9 cellular contexts compared by ENCODE assay signal in genomic region chr11:72039108-72039850, GRCh38. TPM values are rescaled to one million over a fixed set of nuclear protein-coding genes. Genes with fewer than 3 reads are reported as not detected.
DNase-seq lines count a peak whose midpoint lies in the region; ATAC-seq, FAIRE-seq and TF ChIP-seq lines count a peak whose summit lies in the region.
"Had no signal": no experiment of that assay in that cellular context is flagged by ENCODE, and none has a peak within 500 bp of the region (broad histone marks: within the 10 kb centered on the region; RNA-seq: fewer than 3 reads in every experiment).

No MANE protein-coding gene starts in this region.

- no peak overlapping the region for H2AFZ ChIP-seq in endothelial cell of umbilical vein (ENCODE audit: low read depth, low read length)

- peaks cover 4% of the 10 kb centered on the region for H4K20me1 ChIP-seq in endothelial cell of umbilical vein (replicated peaks; ENCODE audit: control insufficient read depth, extremely low read depth, insufficient read depth, low read length)

- H3K79me2 ChIP-seq in endothelial cell of umbilical vein (ENCODE audit: control insufficient read depth, insufficient read depth, low read length), result peaks cover 62% of the 10 kb centered on the region

- peaks cover 19 to 56% (median 45%) of the 10 kb centered on the region in 7 donors for H3K4me1 Mint-ChIP-seq in naive thymus-derived CD4-positive, alpha-beta T cell
- peaks cover 25% of the 10 kb centered on the region for H3K4me1 Mint-ChIP-seq in WTC11
- H3K4me1 Mint-ChIP-seq in endothelial cell (ENCODE audit: unreplicated experiment), result no peaks in the 10 kb centered on the region

- no peak for FAIRE-seq in endothelial cell of umbilical vein (lab: Jason Lieb, UNC)

- no peak for ATAC-seq in naive thymus-derived CD4-positive, alpha-beta T cell
- ATAC-seq in HG02623 (IDR thresholded peaks at IDR 0.05; ENCODE audit: unreplicated experiment) (no peak), WTC11 (no peak)

- no peak for TF ChIP-seq POLR2A in endothelial cell of umbilical vein (IDR thresholded peaks at IDR 0.05; ENCODE audit: low read depth, low read length)

- H3K36me3 Mint-ChIP-seq in naive thymus-derived CD4-positive, alpha-beta T cell, result peaks cover 0 to 16% (median 7%) of the 10 kb centered on the region in 5 donors
- H3K36me3 Mint-ChIP-seq in WTC11 (peaks cover 13% of the 10 kb centered on the region), endothelial cell (ENCODE audit: low read depth, unreplicated experiment) (peaks cover 15% of the 10 kb centered on the region)

- no peaks in the 10 kb centered on the region for H3K27me3 Mint-ChIP-seq in naive thymus-derived CD4-positive, alpha-beta T cell
- no peaks in the 10 kb centered on the region; the same call in 1 of the 2 replicates for H3K27me3 Mint-ChIP-seq in WTC11 (ENCODE audit: low read depth)
- H3K27me3 Mint-ChIP-seq in endothelial cell (ENCODE audit: unreplicated experiment), result no peaks in the 10 kb centered on the region

- H3K27me3 ChIP-seq in endothelial cell of umbilical vein (ENCODE audit: control insufficient read depth in 2 of 2, insufficient read depth in 2 of 2, low read length in 2 of 2), result no peaks in the 10 kb centered on the region
- H3K27me3 ChIP-seq in naive thymus-derived CD4-positive, alpha-beta T cell (ENCODE audit: control insufficient read depth in 2 of 2, insufficient read depth in 2 of 2, low read length in 2 of 2), result no peaks in the 10 kb centered on the region

- no peak overlapping the region for H3K4me3 Mint-ChIP-seq in naive thymus-derived CD4-positive, alpha-beta T cell
- no peak overlapping the region for H3K4me3 Mint-ChIP-seq in WTC11
- H3K4me3 Mint-ChIP-seq in endothelial cell (ENCODE audit: unreplicated experiment), result no peak overlapping the region

- dilution Hi-C loops in endothelial cell of umbilical vein (cut with MboI; ENCODE audit: extremely low pct_ligation_motif_present, low sequenced_read_pairs), result no loop called here

- H3K9me3 Mint-ChIP-seq in naive thymus-derived CD4-positive, alpha-beta T cell, result no peaks in the 10 kb centered on the region
- no peaks in the 10 kb centered on the region for H3K9me3 Mint-ChIP-seq in WTC11
- no peaks in the 10 kb centered on the region for H3K9me3 Mint-ChIP-seq in endothelial cell (ENCODE audit: unreplicated experiment)
- H3K9me3 Mint-ChIP-seq: activated T-helper 2 cell treated with anti-CD3 and anti-CD28 coated beads, Interferon-gamma antibody, Interleukin-2, Interleukin-4, amounts not matched to agents 10 μg/mL and 5 μg/mL and 100 μg/mL, durations not matched to agents 14 hours and 24 hours and 36 hours had no signal

- H3K27ac Mint-ChIP-seq in naive thymus-derived CD4-positive, alpha-beta T cell, result no peak overlapping the region
- H3K27ac Mint-ChIP-seq in WTC11 (no peak overlapping the region), endothelial cell (ENCODE audit: unreplicated experiment) (no peak overlapping the region)
- H3K27ac Mint-ChIP-seq: activated T-helper 2 cell treated with anti-CD3 and anti-CD28 coated beads, Interferon-gamma antibody, Interleukin-2, Interleukin-4, amounts not matched to agents 10 μg/mL and 5 μg/mL and 100 μg/mL, durations not matched to agents 14 hours and 24 hours and 36 hours had no signal

- peak overlapping the region; percentile 90 for H3K27ac ChIP-seq in endothelial cell of umbilical vein (ENCODE audit: insufficient read depth, low read depth, low read length)
- H3K27ac ChIP-seq in naive thymus-derived CD4-positive, alpha-beta T cell (ENCODE audit: low read depth, low read length), result peak overlapping the region; percentile 88

- H3K4me2 ChIP-seq in endothelial cell of umbilical vein (ENCODE audit: insufficient read depth, low read length), result peak overlapping the region; percentile 71

- intact Hi-C loops in endothelial cell of umbilical vein (cut with micrococcal nuclease), result no loop called here
- intact Hi-C loops in naive thymus-derived CD4-positive, alpha-beta T cell (cut with micrococcal nuclease), result no loop called here

- H3K9me1 ChIP-seq in endothelial cell of umbilical vein (replicated peaks; ENCODE audit: control insufficient read depth, extremely low read depth, insufficient read depth, low read length), result no peaks in the 10 kb centered on the region

- DNase-seq in AG10803 (ENCODE audit: low read depth) (peak; percentile 61), LoVo (ENCODE audit: low spot score) (peak; percentile 65), endothelial cell of umbilical vein (ENCODE audit: low read depth, low spot score) (peak; percentile 17), WTC11 (ENCODE audit: low spot score) (no peak), endothelial cell (ENCODE audit: low spot score) (no peak), NCI-H2196 (lab: John Stamatoyannopoulos, UW; ENCODE audit: unreplicated experiment) (no peak)
- peak in 1 of 9 donors; percentile 10 for DNase-seq in naive thymus-derived CD4-positive, alpha-beta T cell

- no TSS peak for BruUV-seq in endothelial cell of umbilical vein (replicated peaks; lab: Mats Ljungman, UMichigan)

- no peak for TF ChIP-seq CTCF in AG10803 (conservative IDR thresholded peaks at IDR 0.05; ENCODE audit: low read length)
- TF ChIP-seq CTCF in endothelial cell of umbilical vein (IDR thresholded peaks at IDR 0.05; ENCODE audit: extremely low read depth in 1 of 2, insufficient read depth in 1 of 2, low read depth in 1 of 2, low read length in 2 of 2), result no peak
- TF ChIP-seq CTCF in WTC11 (IDR thresholded peaks at IDR 0.05), result no peak
- no peak for TF ChIP-seq CTCF in endothelial cell (IDR thresholded peaks at IDR 0.05; ENCODE audit: unreplicated experiment)

- POLR2A ChIA-PET in endothelial cell of umbilical vein (lab: Charles Lee) (interaction anchor here (1.3 to 2.6 kb wide), 3 partner anchors 10 to 31 kb away, joined by 3 to 7 read pairs (median 5); no protein-coding TSS in a partner anchor), WTC11 (lab: Charles Lee) (interaction anchor here (0.6 kb wide), 1 partner anchor 111 kb away, joined by 3 read pairs; the partner anchor contains the start of gene XNDC1N)
- POLR2A ChIA-PET in naive thymus-derived CD4-positive, alpha-beta T cell (lab: Charles Lee), result interaction anchor here (0.6 to 9.0 kb wide), 23 partner anchors 10 to 183 kb away, joined by 3 to 190 read pairs (median 5); partner anchors contain the start of genes ANAPC15, IL18BP, LAMTOR1 and RNF121

- peaks cover 38% of the 10 kb centered on the region for H3K4me1 ChIP-seq in endothelial cell of umbilical vein (ENCODE audit: control insufficient read depth, extremely low read depth, insufficient read depth, low read length)
- peaks cover 51 to 56% of the 10 kb centered on the region in 2 donors for H3K4me1 ChIP-seq in naive thymus-derived CD4-positive, alpha-beta T cell (ENCODE audit: control insufficient read depth in 2 of 2, insufficient read depth in 2 of 2, low read length in 2 of 2)

- H3K36me3 ChIP-seq in endothelial cell of umbilical vein (ENCODE audit: control insufficient read depth in 2 of 2, extremely low read depth in 1 of 2, insufficient read depth in 2 of 2, low read length in 2 of 2), result peaks cover 2% of the 10 kb centered on the region in 2 experiments
- peaks cover 0 to 19% (median 0%) of the 10 kb centered on the region in 3 experiments for H3K36me3 ChIP-seq in naive thymus-derived CD4-positive, alpha-beta T cell (ENCODE audit: control insufficient read depth in 2 of 3, insufficient read depth in 3 of 3, low read length in 3 of 3)

- peak overlapping the region; percentile 92 for H3K9ac ChIP-seq in endothelial cell of umbilical vein (replicated peaks; ENCODE audit: extremely low read depth, insufficient read depth, low read length)

- peak overlapping the region; percentile 95 for H3K4me3 ChIP-seq in AG10803 (ENCODE audit: low read length)
- peak overlapping the region in 2 of 3 experiments; percentile 58 to 66 for H3K4me3 ChIP-seq in endothelial cell of umbilical vein (replicated peaks in 1 of 3; ENCODE audit: insufficient read depth in 1 of 3, low read depth in 1 of 3, low read length in 3 of 3)
- H3K4me3 ChIP-seq in naive thymus-derived CD4-positive, alpha-beta T cell (ENCODE audit: low read length), result peak overlapping the region; percentile 89

- no peaks in the 10 kb centered on the region for H3K9me3 ChIP-seq in endothelial cell of umbilical vein (replicated peaks; ENCODE audit: control insufficient read depth, insufficient read depth, low read length)
- no peaks in the 10 kb centered on the region for H3K9me3 ChIP-seq in naive thymus-derived CD4-positive, alpha-beta T cell (ENCODE audit: control insufficient read depth in 2 of 3, low read length in 3 of 3)

- CTCF ChIA-PET in endothelial cell of umbilical vein (lab: Charles Lee) (interaction anchor here (0.8 to 5.2 kb wide), 10 partner anchors 12 to 392 kb away, joined by 3 to 89 read pairs (median 4); no protein-coding TSS in a partner anchor), WTC11 (lab: Charles Lee) (interaction anchor here (0.6 to 4.7 kb wide), 9 partner anchors 9 to 375 kb away, joined by 3 to 81 read pairs (median 4); no protein-coding TSS in a partner anchor)
- CTCF ChIA-PET in naive thymus-derived CD4-positive, alpha-beta T cell (lab: Charles Lee), result interaction anchor here (0.9 to 4.5 kb wide), 9 partner anchors 8 to 105 kb away, joined by 3 to 71 read pairs (median 7); no protein-coding TSS in a partner anchor

RNA-seq across cellular contexts. Expression of gene IL18BP, which starts 40.6 kb away (rescaled TPM):
- total RNA-seq in endothelial cell of umbilical vein (12.9 and 13.0 TPM in 2 replicates), WTC11 (2021) (14.1 to 17.3 TPM (median 15.0 TPM) in 3 replicates), endothelial cell (ENCODE audit: unreplicated experiment) (17.7 TPM)
- polyA plus RNA-seq in endothelial cell of umbilical vein, result 20.1 and 25.1 TPM in 2 replicates
- polyA plus RNA-seq in endothelial cell of umbilical vein (2011; cell fraction: cytosol; rRNA removed), result 5.1 TPM in 2 replicates
- polyA plus RNA-seq in endothelial cell of umbilical vein (2011; cell fraction: nucleus; rRNA removed), result 72.6 and 88.6 TPM in 2 replicates
- polyA plus RNA-seq in endothelial cell of umbilical vein (2012), result 13.8 and 16.7 TPM in 2 replicates
- polyA minus RNA-seq in endothelial cell of umbilical vein, result 22.5 and 24.7 TPM in 2 replicates
- 3.0 TPM for polyA minus RNA-seq in endothelial cell of umbilical vein (2011; cell fraction: cytosol; rRNA and poly(A)+ RNA removed)
- polyA minus RNA-seq in endothelial cell of umbilical vein (2011; cell fraction: nucleus; rRNA and poly(A)+ RNA removed), result 31.6 and 40.1 TPM in 2 replicates
- 10 to 100 TPM; 17.6 to 30.2 (median 23.1) TPM for total RNA-seq in naive thymus-derived CD4-positive, alpha-beta T cell
- 10 to 100 TPM; 14.4 to 15.1 TPM for polyA plus RNA-seq in naive thymus-derived CD4-positive, alpha-beta T cell

RNA-seq across cellular contexts. Expression of gene NUMA1, which starts 41.1 kb away (rescaled TPM):
- total RNA-seq in endothelial cell of umbilical vein, result 164 and 168 TPM in 2 replicates
- 120 and 121 TPM in 2 replicates for polyA plus RNA-seq in endothelial cell of umbilical vein
- 87.0 and 100 TPM in 2 replicates for polyA plus RNA-seq in endothelial cell of umbilical vein (2011; cell fraction: cytosol; rRNA removed)
- 431 and 446 TPM in 2 replicates for polyA plus RNA-seq in endothelial cell of umbilical vein (2011; cell fraction: nucleus; rRNA removed)
- polyA plus RNA-seq in endothelial cell of umbilical vein (2012), result 88.8 and 93.2 TPM in 2 replicates
- 278 and 288 TPM in 2 replicates for polyA minus RNA-seq in endothelial cell of umbilical vein
- 121 TPM for polyA minus RNA-seq in endothelial cell of umbilical vein (2011; cell fraction: cytosol; rRNA and poly(A)+ RNA removed)
- 210 and 252 TPM in 2 replicates for polyA minus RNA-seq in endothelial cell of umbilical vein (2011; cell fraction: nucleus; rRNA and poly(A)+ RNA removed)
- 100 to 1,000 TPM; 216 to 453 (median 266) TPM for total RNA-seq in naive thymus-derived CD4-positive, alpha-beta T cell
- polyA plus RNA-seq in naive thymus-derived CD4-positive, alpha-beta T cell, result 100 to 1,000 TPM in 1 of 2 donors, 10 to 100 TPM in 1; 27.1 to 142 TPM
- total RNA-seq in WTC11 (2021), result 117 to 147 TPM (median 118 TPM) in 3 replicates
- total RNA-seq in endothelial cell (ENCODE audit: unreplicated experiment), result 173 TPM

RNA-seq across cellular contexts. Expression of gene LRRC51, which starts 41.4 kb away (rescaled TPM):
- total RNA-seq in endothelial cell of umbilical vein, result 3.8 and 6.1 TPM in 2 replicates
- polyA plus RNA-seq in endothelial cell of umbilical vein, result 3.5 and 4.4 TPM in 2 replicates
- polyA plus RNA-seq in endothelial cell of umbilical vein (2011; cell fraction: cytosol; rRNA removed), result 4.7 and 6.3 TPM in 2 replicates
- polyA plus RNA-seq in endothelial cell of umbilical vein (2011; cell fraction: nucleus; rRNA removed), result 4.0 and 5.5 TPM in 2 replicates
- polyA plus RNA-seq in endothelial cell of umbilical vein (2012), result 5.2 and 6.5 TPM in 2 replicates
- polyA minus RNA-seq in endothelial cell of umbilical vein, result 7.5 and 9.1 TPM in 2 replicates
- 4.3 TPM for polyA minus RNA-seq in endothelial cell of umbilical vein (2011; cell fraction: cytosol; rRNA and poly(A)+ RNA removed)
- polyA minus RNA-seq in endothelial cell of umbilical vein (2011; cell fraction: nucleus; rRNA and poly(A)+ RNA removed), result 1.3 and 2.6 TPM in 2 replicates
- total RNA-seq in naive thymus-derived CD4-positive, alpha-beta T cell, result 1 to 10 TPM; 1.2 to 7.8 (median 4.6) TPM
- polyA plus RNA-seq in naive thymus-derived CD4-positive, alpha-beta T cell, result 1 to 10 TPM; 2.0 to 2.7 TPM
- total RNA-seq in WTC11 (2021), result 5.3 to 5.6 TPM (median 5.3 TPM) in 3 replicates
- total RNA-seq in endothelial cell (ENCODE audit: unreplicated experiment), result 5.8 TPM

Comparison
In these comparisons a context has a peak if more than half of its experiments do, and no peak if none do; other contexts are left out.
1. DNase-seq: peak in AG10803 (single experiment), LoVo (single experiment) and endothelial cell of umbilical vein (single experiment); none in WTC11 (single experiment), endothelial cell (single experiment) and NCI-H2196 (single experiment).
2. Peak in every context shown above with its lines, with median percentiles within 50 percentile points of each other: H3K4me3 ChIP-seq.